In the genomic region with DNA sequence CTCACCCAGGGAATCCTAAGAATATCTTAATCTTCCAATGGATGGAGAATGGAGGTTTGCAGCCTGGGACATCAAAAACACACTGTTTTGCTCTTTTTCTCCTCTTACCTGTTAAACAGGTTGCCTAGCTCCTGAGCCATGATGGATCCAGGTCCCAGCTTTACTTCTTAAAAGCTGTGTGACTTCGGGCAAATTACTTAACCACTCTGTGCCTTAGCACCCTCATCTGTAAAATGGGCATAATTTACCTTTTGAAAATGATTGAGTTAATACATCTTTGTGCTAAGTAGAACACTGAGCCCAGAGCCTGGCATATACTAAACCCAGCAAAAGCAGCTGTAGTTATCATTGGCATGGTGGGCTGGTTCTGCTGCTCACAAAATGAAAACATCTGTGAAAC, we compare ENCODE assay signal across 25 cellular contexts.
"Had no signal": no experiment of that assay in that cellular context is flagged by ENCODE, and none has a peak within 500 bp of the region (broad histone marks: within the 10 kb centered on the region; RNA-seq: fewer than 3 reads in every experiment).

No MANE protein-coding gene starts in this region.

- H3K27me3 Mint-ChIP-seq: activated CD8-positive, alpha-beta T cell treated with anti-CD3 and anti-CD28 coated beads for 36 hours; activated naive CD8-positive, alpha-beta T cell treated with anti-CD3 and anti-CD28 coated beads for 36 hours had no signal

- H3K4me3 ChIP-seq: adrenal gland, SJCRH30 had no signal

- H3K27ac Mint-ChIP-seq: activated naive CD4-positive, alpha-beta T cell treated with anti-CD3 and anti-CD28 coated beads for 36 hours; activated naive CD8-positive, alpha-beta T cell treated with anti-CD3 and anti-CD28 coated beads for 36 hours; T-helper 2 cell treated with Interferon-gamma antibody and Interleukin-4, amounts not matched to agents 5 μg/mL and 100 μg/mL, for 36 hours had no signal

- H3K9me3 ChIP-seq: adrenal gland, SJCRH30 had no signal

- H3K9me3 Mint-ChIP-seq: activated naive CD4-positive, alpha-beta T cell treated with anti-CD3 and anti-CD28 coated beads for 36 hours had no signal

- H3K27ac ChIP-seq: adrenal gland, SJCRH30 had no signal

- H3K36me3 ChIP-seq: SJCRH30 had no signal

- ATAC-seq: activated CD4-positive, CD25-positive, alpha-beta regulatory T cell treated with anti-CD3 and anti-CD28 coated beads, Interleukin-2, amount 50 U/mL, for 24 hours; activated CD8-positive, alpha-beta T cell treated with anti-CD3 and anti-CD28 coated beads for 36 hours; Panc1; SK-N-SH treated with all-trans-retinoic acid at 6 μM for 48 hours had no signal

- DNase-seq: activated CD4-positive, alpha-beta T cell treated with anti-CD3 and anti-CD28 coated beads for 4 hours; activated CD8-positive, alpha-beta memory T cell treated with anti-CD3 and anti-CD28 coated beads, Interleukin-2, amount 50 U/mL, for 4 hours; activated CD8-positive, alpha-beta T cell treated with anti-CD3 and anti-CD28 coated beads for 36 hours; activated naive CD4-positive, alpha-beta T cell treated with anti-CD3 and anti-CD28 coated beads for 36 hours; activated naive CD8-positive, alpha-beta T cell treated with anti-CD3 and anti-CD28 coated beads for 36 hours; anterior cingulate cortex; Kasumi-1; KBM-7; NCI-H1105 treated with DMSO at 0.1 percent for 48 hours; NCI-H1436 treated with DMSO at 0.1 percent for 48 hours; NCI-H187; NCI-H2081; NCI-H510A treated with DMSO at 0.1 percent for 48 hours; NCI-H69; NK-92 treated with Interleukin-12 subunit alpha and Interleukin-12 subunit beta, amount 100 ng/mL, for 24 hours; OCI-M1; Right ventricle myocardium superior; RPMI8226; SJCRH30; SW 1271 had no signal

- H3K27me3 ChIP-seq: adrenal gland, SJCRH30 had no signal

- H3K4me3 Mint-ChIP-seq: activated CD8-positive, alpha-beta T cell treated with anti-CD3 and anti-CD28 coated beads for 36 hours; activated naive CD4-positive, alpha-beta T cell treated with anti-CD3 and anti-CD28 coated beads for 36 hours; activated naive CD8-positive, alpha-beta T cell treated with anti-CD3 and anti-CD28 coated beads for 36 hours; T-helper 2 cell treated with Interferon-gamma antibody and Interleukin-4, amounts not matched to agents 5 μg/mL and 100 μg/mL, for 36 hours had no signal
